In the genomic region with DNA sequence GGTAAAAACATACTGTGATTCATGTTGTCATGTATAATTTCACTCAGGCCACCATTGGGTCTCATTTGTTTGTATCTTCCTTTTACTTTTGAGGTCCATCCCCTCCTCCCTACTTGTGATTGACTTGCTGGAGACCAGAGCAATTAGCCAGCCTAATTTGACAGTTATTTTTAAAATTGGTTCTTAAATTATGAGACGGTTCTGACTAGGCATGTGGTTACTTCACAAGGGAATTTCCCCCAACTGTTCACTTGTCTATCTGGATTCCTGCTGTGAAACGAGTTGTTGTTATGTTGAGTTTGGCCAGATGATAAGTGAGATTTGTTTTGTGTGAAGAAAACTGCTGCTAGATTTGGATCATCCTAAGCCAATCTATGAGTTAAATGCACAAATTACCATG, we compare ENCODE assay signal across 16 cellular contexts.
DNase-seq lines count a peak whose midpoint lies in the region; ATAC-seq and TF ChIP-seq lines count a peak whose summit lies in the region.
"Had no signal": no experiment of that assay in that cellular context is flagged by ENCODE, and none has a peak within 500 bp of the region (broad histone marks: within the 10 kb centered on the region; RNA-seq: fewer than 3 reads in every experiment).

No MANE protein-coding gene starts in this region.

- peaks cover 12% of the 10 kb centered on the region for H3K4me1 ChIP-seq in A673 (ENCODE audit: insufficient read depth, low read length, poor library complexity, severe bottlenecking)
- peaks cover under 1 to 3% of the 10 kb centered on the region in 2 donors for H3K4me1 ChIP-seq in thyroid gland
- H3K4me1 ChIP-seq: prostate gland, upper lobe of right lung had no signal

- H3K4me3 ChIP-seq in A673 (ENCODE audit: low read depth, low read length, poor library complexity, severe bottlenecking), result no peak overlapping the region
- no peak overlapping the region for H3K4me3 ChIP-seq in thyroid gland (replicated peaks in 1 of 3)
- H3K4me3 ChIP-seq: mucosa of descending colon, prostate gland, upper lobe of right lung had no signal

- intact Hi-C loops in A673 (cut with micrococcal nuclease; ENCODE audit: unreplicated experiment) (no loop called here), thyroid gland (cut with DNase I) (no loop called here)

- ATAC-seq in GM18873 (IDR thresholded peaks at IDR 0.05; ENCODE audit: low FRiP score, unreplicated experiment) (peak; percentile 69), HG02610 (IDR thresholded peaks at IDR 0.05; ENCODE audit: unreplicated experiment) (peak; percentile 69), HG03558 (IDR thresholded peaks at IDR 0.05; ENCODE audit: extremely low read depth, unreplicated experiment) (peak; percentile 39)
- ATAC-seq: mucosa of descending colon, upper lobe of right lung had no signal

- no peaks in the 10 kb centered on the region for H3K9me3 ChIP-seq in A673 (ENCODE audit: low read depth, low read length, poor library complexity, severe bottlenecking)
- no peaks in the 10 kb centered on the region for H3K9me3 ChIP-seq in thyroid gland
- H3K9me3 ChIP-seq: mucosa of descending colon, prostate gland, upper lobe of right lung had no signal

- TF ChIP-seq POLR2A in thyroid gland (IDR thresholded peaks at IDR 0.05), result no peak

- POLR2A ChIA-PET in A673 (lab: Charles Lee; ENCODE audit: low non-redundant PET), result no interaction called here

- H3K27ac ChIP-seq in A673 (ENCODE audit: low read depth, low read length, poor library complexity, severe bottlenecking), result no peak overlapping the region
- H3K27ac ChIP-seq in thyroid gland, result no peak overlapping the region
- H3K27ac ChIP-seq: prostate gland, upper lobe of right lung, WERI-Rb-1 had no signal

- WGBS in thyroid gland, 2 donors, result 33 to 40% methylated on average over 2 of the region's 2 CpGs

- BruUV-seq in A673 (replicated peaks; lab: Mats Ljungman, UMichigan), result no TSS peak

- TF ChIP-seq CTCF in A673 (conservative IDR thresholded peaks at IDR 0.05; ENCODE audit: low read depth, low read length), result no peak
- TF ChIP-seq CTCF in thyroid gland (IDR thresholded peaks at IDR 0.05), result no peak

- H3K36me3 ChIP-seq in A673 (ENCODE audit: insufficient read depth, low read length, poor library complexity, severe bottlenecking) (no peaks in the 10 kb centered on the region), thyroid gland (no peaks in the 10 kb centered on the region)
- H3K36me3 ChIP-seq: prostate gland, upper lobe of right lung, WERI-Rb-1 had no signal

- CTCF ChIA-PET in A673 (lab: Charles Lee), result no interaction called here

- DNase-seq in A673 (ENCODE audit: low spot score) (peak; percentile 61), activated T-cell treated with anti-CD3 and anti-CD28 coated beads for 4 hours (no peak), NCI-H2196 treated with DMSO at 0.1 percent for 48 hours (lab: John Stamatoyannopoulos, UW; ENCODE audit: unreplicated experiment) (no peak), thyroid gland (no peak), T1000 (lab: John Stamatoyannopoulos, UW) (no peak)
- DNase-seq: activated CD8-positive, alpha-beta memory T cell treated with anti-CD3 and anti-CD28 coated beads, Interleukin-2, amount 50 U/mL, for 4 hours; cortex of kidney; mucosa of descending colon; NCI-H2081; stimulated activated CD8-positive, alpha-beta memory T cell treated with anti-CD3 and anti-CD28 coated beads, Interleukin-4, amount 100 ng/mL, for 48 hours; upper lobe of right lung; WERI-Rb-1 had no signal

- no peaks in the 10 kb centered on the region for H3K27me3 ChIP-seq in A673 (replicated peaks; ENCODE audit: insufficient read depth, low read depth, low read length, poor library complexity)
- no peaks in the 10 kb centered on the region for H3K27me3 ChIP-seq in thyroid gland
- H3K27me3 ChIP-seq: upper lobe of right lung had no signal
